In the genomic region with DNA sequence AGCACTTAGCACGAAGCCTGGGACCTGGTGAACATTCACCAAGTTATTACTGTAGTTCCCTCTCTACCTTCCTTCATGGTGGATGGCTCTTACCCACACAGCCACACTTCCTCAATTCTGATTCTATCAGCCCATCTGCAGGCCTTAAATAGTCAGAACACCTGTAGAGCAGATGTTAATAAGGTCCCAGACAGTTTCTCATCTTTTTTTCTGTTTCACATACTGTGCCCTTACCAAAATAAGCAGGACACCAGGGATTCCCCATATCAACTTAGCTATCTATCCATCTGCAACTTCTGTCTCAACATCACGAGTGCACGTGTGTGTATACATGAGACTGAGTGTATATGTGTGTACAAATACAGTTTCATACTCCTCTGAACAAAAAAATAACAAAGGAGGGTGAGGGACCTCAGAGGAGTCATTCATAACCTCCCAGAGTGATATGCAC, we compare ENCODE assay signal across 11 cellular contexts. TPM values are rescaled to one million over a fixed set of nuclear protein-coding genes. Genes with fewer than 3 reads are reported as not detected.
DNase-seq lines count a peak whose midpoint lies in the region; ATAC-seq, FAIRE-seq and TF ChIP-seq lines count a peak whose summit lies in the region.
"Had no signal": no experiment of that assay in that cellular context is flagged by ENCODE, and none has a peak within 500 bp of the region (broad histone marks: within the 10 kb centered on the region; RNA-seq: fewer than 3 reads in every experiment).

No MANE protein-coding gene starts in this region.

- intact Hi-C loops in natural killer cell (cut with micrococcal nuclease), result no loop called here

- DNase-seq in natural killer cell (no peak), D721Med (ENCODE audit: insufficient read length, low spot score) (no peak), NCI-H82 (lab: John Stamatoyannopoulos, UW) (no peak), cortex of kidney (lab: John Stamatoyannopoulos, UW) (no peak)
- DNase-seq in natural killer cell treated with Interleukin-12 subunit alpha and Interleukin-12 subunit beta and Interleukin-15 and Interleukin-18, amount 100 ng/mL, for 72 hours (ENCODE audit: low spot score), result no peak
- no peak for DNase-seq in activated CD8-positive, alpha-beta memory T cell treated with anti-CD3 and anti-CD28 coated beads, Interleukin-2, amount 50 U/mL, for 48 hours
- DNase-seq: NCI-H2171 treated with DMSO at 0.1 percent for 48 hours, right lobe of liver had no signal

- no peak for FAIRE-seq in D721Med (lab: Jason Lieb, UNC)

- peaks cover 6 to 7% of the 10 kb centered on the region in 2 donors for H3K4me1 Mint-ChIP-seq in natural killer cell
- H3K4me1 Mint-ChIP-seq in natural killer cell treated with Interleukin-12 subunit alpha and Interleukin-12 subunit beta and Interleukin-15 and Interleukin-18, amount 100 ng/mL, for 72 hours (ENCODE audit: low read depth in 2 of 2), result peaks cover 10 to 15% of the 10 kb centered on the region in 2 donors

- no peaks in the 10 kb centered on the region for H3K36me3 Mint-ChIP-seq in natural killer cell
- H3K36me3 Mint-ChIP-seq in natural killer cell treated with Interleukin-12 subunit alpha and Interleukin-12 subunit beta and Interleukin-15 and Interleukin-18, amount 100 ng/mL, for 72 hours, result peaks cover 7% of the 10 kb centered on the region

- no peak for TF ChIP-seq CTCF in natural killer cell (IDR thresholded peaks at IDR 0.05)
- no peak for TF ChIP-seq CTCF in D721Med (IDR thresholded peaks at IDR 0.05; ENCODE audit: insufficient read depth, missing control alignments)

- H3K4me3 Mint-ChIP-seq in natural killer cell, result peak overlapping the region; percentile 3
- no peak overlapping the region for H3K4me3 Mint-ChIP-seq in natural killer cell treated with Interleukin-12 subunit alpha and Interleukin-12 subunit beta and Interleukin-15 and Interleukin-18, amount 100 ng/mL, for 72 hours
- H3K4me3 Mint-ChIP-seq: central memory CD8-positive, alpha-beta T cell had no signal

- H3K9me3 Mint-ChIP-seq in natural killer cell, result no peaks in the 10 kb centered on the region
- no peaks in the 10 kb centered on the region for H3K9me3 Mint-ChIP-seq in natural killer cell treated with Interleukin-12 subunit alpha and Interleukin-12 subunit beta and Interleukin-15 and Interleukin-18, amount 100 ng/mL, for 72 hours
- H3K9me3 Mint-ChIP-seq: central memory CD8-positive, alpha-beta T cell had no signal

- H3K27ac Mint-ChIP-seq in natural killer cell, result no peak overlapping the region
- H3K27ac Mint-ChIP-seq in natural killer cell treated with Interleukin-12 subunit alpha and Interleukin-12 subunit beta and Interleukin-15 and Interleukin-18, amount 100 ng/mL, for 72 hours, result no peak overlapping the region

- ATAC-seq in natural killer cell, result no peak
- no peak for ATAC-seq in natural killer cell treated with Interleukin-12 subunit alpha and Interleukin-12 subunit beta and Interleukin-15 and Interleukin-18, amount 100 ng/mL, for 72 hours
- ATAC-seq in HG02759 (IDR thresholded peaks at IDR 0.05; ENCODE audit: unreplicated experiment), result peak; percentile 66
- ATAC-seq in HG03520 (IDR thresholded peaks at IDR 0.05; ENCODE audit: unreplicated experiment), result peak; percentile 50
- ATAC-seq: right lobe of liver had no signal

- H3K27me3 Mint-ChIP-seq in natural killer cell (ENCODE audit: low read depth in 2 of 2), result no peaks in the 10 kb centered on the region
- H3K27me3 Mint-ChIP-seq in natural killer cell treated with Interleukin-12 subunit alpha and Interleukin-12 subunit beta and Interleukin-15 and Interleukin-18, amount 100 ng/mL, for 72 hours, result no peaks in the 10 kb centered on the region
- H3K27me3 Mint-ChIP-seq: central memory CD8-positive, alpha-beta T cell had no signal

RNA-seq across cellular contexts. Expression of gene RECQL5, which starts 2.8 kb away (rescaled TPM):
- 10 to 100 TPM; 33.4 to 39.1 (median 34.3) TPM for total RNA-seq in natural killer cell
- total RNA-seq in natural killer cell treated with Interleukin-12 subunit alpha and Interleukin-12 subunit beta and Interleukin-15 and Interleukin-18, amount 100 ng/mL, for 72 hours, result 10 to 100 TPM; 32.6 to 59.7 TPM

RNA-seq across cellular contexts. Expression of gene SAP30BP, which starts 3.0 kb away (rescaled TPM):
- total RNA-seq in natural killer cell, result 100 to 1,000 TPM; 234 to 246 (median 240) TPM
- total RNA-seq in natural killer cell treated with Interleukin-12 subunit alpha and Interleukin-12 subunit beta and Interleukin-15 and Interleukin-18, amount 100 ng/mL, for 72 hours, result 100 to 1,000 TPM; 129 TPM

RNA-seq across cellular contexts. Expression of gene SMIM5, which starts 30.9 kb away (rescaled TPM):
- total RNA-seq in natural killer cell, result 1 to 10 TPM in 2 of 3 donors, under 1 TPM in 1; 0.95 to 2.0 (median 1.5) TPM
- total RNA-seq in natural killer cell treated with Interleukin-12 subunit alpha and Interleukin-12 subunit beta and Interleukin-15 and Interleukin-18, amount 100 ng/mL, for 72 hours, result under 1 TPM; 0.29 to 0.36 TPM

RNA-seq across cellular contexts. Expression of gene ITGB4, which starts 57.1 kb away (rescaled TPM):
- total RNA-seq in natural killer cell, result 1 to 10 TPM in 1 of 3 donors, under 1 TPM in 2; 0.38 to 1.0 (median 0.68) TPM
- total RNA-seq in natural killer cell treated with Interleukin-12 subunit alpha and Interleukin-12 subunit beta and Interleukin-15 and Interleukin-18, amount 100 ng/mL, for 72 hours, result under 1 TPM in 1 of 2 donors, not detected in 1; 0.90 TPM

Comparison
In these comparisons a context has a peak if more than half of its experiments do, and no peak if none do; other contexts are left out.
1. ATAC-seq: peak in HG02759 (single experiment) and HG03520 (single experiment); none in natural killer cell (0 of 3) and natural killer cell treated with Interleukin-12 subunit alpha and Interleukin-12 subunit beta and Interleukin-15 and Interleukin-18, amount 100 ng/mL, for 72 hours (0 of 2).